In genomic region chr6:57040011-57040410, GRCh38 we compare ENCODE assay signal across 9 cellular contexts. TPM values are rescaled to one million over a fixed set of nuclear protein-coding genes. Genes with fewer than 3 reads are reported as not detected.
A peak's percentile ranks its signal among the peaks of the same experiment; 100 is the strongest.
DNase-seq lines count a peak whose midpoint lies in the region; ATAC-seq and TF ChIP-seq lines count a peak whose summit lies in the region.
"Had no signal": no experiment of that assay in that cellular context is flagged by ENCODE, and none has a peak within 500 bp of the region (broad histone marks: within the 10 kb centered on the region; RNA-seq: fewer than 3 reads in every experiment).

No MANE protein-coding gene starts in this region.

- no peak for DNase-seq in GM06990 (ENCODE audit: extremely low read depth, insufficient read length)
- DNase-seq in H7, result peak; percentile 29
- peak; percentile 12 for DNase-seq in SK-N-DZ (ENCODE audit: low spot score)
- peak; percentile 28 for DNase-seq in iPS DF 19.7 (ENCODE audit: low read depth, low spot score)
- DNase-seq in nucleus accumbens (lab: John Stamatoyannopoulos, UW), result no peak
- DNase-seq: kidney glomerular epithelial cell, NCI-H1694 had no signal

- ATAC-seq in HG03196 (IDR thresholded peaks at IDR 0.05; ENCODE audit: unreplicated experiment) (no peak), HG03135 (IDR thresholded peaks at IDR 0.05; ENCODE audit: unreplicated experiment) (no peak)

- H3K36me3 ChIP-seq in GM06990 (ENCODE audit: control insufficient read depth, insufficient read depth, low read length) (no peaks in the 10 kb centered on the region), H7 (replicated peaks; ENCODE audit: control insufficient read depth, insufficient read depth, low read length) (no peaks in the 10 kb centered on the region)

- TF ChIP-seq CTCF in GM06990 (IDR thresholded peaks at IDR 0.05; ENCODE audit: insufficient read depth, low read length, poor library complexity, severe bottlenecking), result peak; percentile 6

- no peak overlapping the region for H3K4me3 ChIP-seq in GM06990 (replicated peaks; ENCODE audit: low read depth, low read length)
- no peak overlapping the region for H3K4me3 ChIP-seq in H7 (ENCODE audit: insufficient read depth, low read depth, low read length)

- H3K27me3 ChIP-seq in GM06990 (replicated peaks; ENCODE audit: control insufficient read depth, insufficient read depth, low read length) (no peaks in the 10 kb centered on the region), H7 (ENCODE audit: control insufficient read depth, insufficient read depth, low read length) (no peaks in the 10 kb centered on the region)

RNA-seq across cellular contexts. Expression of gene KIAA1586, which starts 6.5 kb away (rescaled TPM):
- 9.8 and 19.2 TPM in 2 replicates for total RNA-seq in H7 (2014; rRNA removed; shearing (Covaris generic))
- 18.6 and 19.0 TPM in 2 replicates for polyA plus RNA-seq in SK-N-DZ (2014; cell fraction: cytosol; rRNA removed)
- 13.1 and 19.2 TPM in 2 replicates for polyA plus RNA-seq in SK-N-DZ (2014; cell fraction: nucleus; rRNA removed)

RNA-seq across cellular contexts. Expression of gene ZNF451, which starts 50.0 kb away (rescaled TPM):
- total RNA-seq in H7 (2014; rRNA removed; shearing (Covaris generic)), result 31.7 and 45.3 TPM in 2 replicates
- 30.8 and 36.9 TPM in 2 replicates for polyA plus RNA-seq in SK-N-DZ (2014; cell fraction: cytosol; rRNA removed)
- polyA plus RNA-seq in SK-N-DZ (2014; cell fraction: nucleus; rRNA removed), result 39.2 and 59.9 TPM in 2 replicates

Comparison
In these comparisons a context has a peak if more than half of its experiments do, and no peak if none do; other contexts are left out.
1. DNase-seq: peak in H7 (single experiment), SK-N-DZ (single experiment) and iPS DF 19.7 (single experiment); none in GM06990 (single experiment) and nucleus accumbens (0 of 56).